8 cellular contexts compared by ENCODE assay signal in genomic region chr9:91422832-91423711, GRCh38. TPM values are rescaled to one million over a fixed set of nuclear protein-coding genes. Genes with fewer than 3 reads are reported as not detected.
DNase-seq lines count a peak whose midpoint lies in the region; TF ChIP-seq lines count a peak whose summit lies in the region.

No MANE protein-coding gene starts in this region.

- peaks cover 49% of the 10 kb centered on the region for H3K79me2 ChIP-seq in smooth muscle cell (ENCODE audit: low read depth)

- H3F3A ChIP-seq in smooth muscle cell (ENCODE audit: low read depth) = peaks cover 23% of the 10 kb centered on the region

- no peak overlapping the region for H2AFZ ChIP-seq in smooth muscle cell (ENCODE audit: low read depth)

- H3K4me3 ChIP-seq in H7 (ENCODE audit: insufficient read depth, low read depth, low read length) = peak overlapping the region; percentile 64
- peak overlapping the region; percentile 86 for H3K4me3 ChIP-seq in WERI-Rb-1 (ENCODE audit: low read depth, low read length)
- H3K4me3 ChIP-seq in cardiac fibroblast (replicated peaks in 1 of 2; ENCODE audit: low read depth in 2 of 2, low read length in 2 of 2) = peak overlapping the region; percentile 89
- H3K4me3 ChIP-seq in smooth muscle cell = peak overlapping the region; percentile 95

- CTCF ChIA-PET in GM10248 (lab: Yijun Ruan, JAX) = interaction anchor here (8.2 kb wide), 1 partner anchor 507 kb away, joined by 121 read pairs; no protein-coding TSS in a partner anchor

- H3K9ac ChIP-seq in smooth muscle cell (ENCODE audit: low read depth) = peak overlapping the region; percentile 99

- DNase-seq in GM10248 (ENCODE audit: extremely low spot score) (peak; percentile 58), H7 (no peak), M059J (ENCODE audit: low read depth) (peak; percentile 79), WERI-Rb-1 (peak; percentile 66), cardiac fibroblast (ENCODE audit: low read depth in 2 of 2) (peak; percentile 84 to 93), iris pigment epithelial cell (ENCODE audit: low read depth) (peak; percentile 84), smooth muscle cell (lab: John Stamatoyannopoulos, UW; ENCODE audit: unreplicated experiment) (peak; percentile 60), epidermal melanocyte (ENCODE audit: insufficient read length, low spot score) (no peak)

- H4K20me1 ChIP-seq in smooth muscle cell (ENCODE audit: low read depth) = peaks cover 51% of the 10 kb centered on the region

- WGBS in smooth muscle cell (ENCODE audit: low lambda C conversion rate) = under 1% methylated on average over 43 of the region's 74 CpGs

- H3K36me3 ChIP-seq in H7 (replicated peaks; ENCODE audit: control insufficient read depth, insufficient read depth, low read length) (no peaks in the 10 kb centered on the region), WERI-Rb-1 (no peaks in the 10 kb centered on the region), smooth muscle cell (ENCODE audit: low read depth) (no peaks in the 10 kb centered on the region)

- POLR2A ChIA-PET in GM10248 (lab: Yijun Ruan, JAX) = no interaction called here

- H3K4me1 ChIP-seq in smooth muscle cell (ENCODE audit: low read depth) = peaks cover 20% of the 10 kb centered on the region

- H3K27me3 ChIP-seq in H7 (ENCODE audit: control insufficient read depth, insufficient read depth, low read length) (peaks cover 35% of the 10 kb centered on the region), WERI-Rb-1 (ENCODE audit: insufficient read depth, low read depth, severe bottlenecking) (peaks cover 2% of the 10 kb centered on the region), smooth muscle cell (ENCODE audit: low read depth) (no peaks in the 10 kb centered on the region)

- TF ChIP-seq CTCF in GM10248 (IDR thresholded peaks at IDR 0.05; ENCODE audit: control extremely low read depth, extremely low read depth, low read depth, missing control alignments) (peak; percentile 38), WERI-Rb-1 (IDR thresholded peaks at IDR 0.05; ENCODE audit: low read depth, low read length) (peak; percentile 40), cardiac fibroblast (IDR thresholded peaks at IDR 0.05; ENCODE audit: low read depth, low read length) (peak; percentile 40), smooth muscle cell (IDR thresholded peaks at IDR 0.05; ENCODE audit: borderline replicate concordance, insufficient read depth, poor library complexity, severe bottlenecking) (no peak)

- H3K4me2 ChIP-seq in smooth muscle cell = peak overlapping the region; percentile 92

- H3K9me3 ChIP-seq in WERI-Rb-1 (ENCODE audit: severe bottlenecking) (no peaks in the 10 kb centered on the region), smooth muscle cell (replicated peaks; ENCODE audit: low read depth) (no peaks in the 10 kb centered on the region)

- H3K27ac ChIP-seq in WERI-Rb-1 (peak overlapping the region; percentile 67), smooth muscle cell (ENCODE audit: low read depth) (peak overlapping the region; percentile 96)

RNA-seq across cellular contexts. Expression of gene NFIL3, which starts 0.6 kb away (rescaled TPM):
- total RNA-seq in H7 (2014; rRNA removed; shearing (Covaris generic)) = 5.0 and 7.9 TPM in 2 replicates
- total RNA-seq in M059J (2014; rRNA removed; shearing (Covaris generic)) = 15.4 and 20.6 TPM in 2 replicates
- total RNA-seq in smooth muscle cell = 36.4 and 53.6 TPM in 2 replicates
- polyA plus RNA-seq in smooth muscle cell = 43.3 and 60.7 TPM in 2 replicates

Comparison
In these comparisons a context has a peak if more than half of its experiments do, and no peak if none do; other contexts are left out.
1. DNase-seq: peak in GM10248 (single experiment), M059J (single experiment), WERI-Rb-1 (single experiment), cardiac fibroblast (2 of 2), iris pigment epithelial cell (single experiment) and smooth muscle cell (single experiment); none in H7 (single experiment) and epidermal melanocyte (single experiment).
2. Peak in every context shown above with its lines, with median percentiles within 50 percentile points of each other: H3K4me3 ChIP-seq.